ENCODE assay signal across 1 cellular context in genomic region chr22:38477515-38477914, GRCh38.
TF ChIP-seq lines count a peak whose summit lies in the region.

No MANE protein-coding gene starts in this region.

TF ChIP-seq in GM12878, 131 proteins besides CTCF, POLR2A, EP300 and RAD21:
- TF ChIP-seq ZBTB40 (IDR thresholded peaks at IDR 0.05; ENCODE audit: borderline replicate concordance), result no peak
- TF ChIP-seq NFIC (IDR thresholded peaks at IDR 0.05; ENCODE audit: low read depth, low read length), result no peak
- no peak for TF ChIP-seq PML (IDR thresholded peaks at IDR 0.05; ENCODE audit: low read length)
- TF ChIP-seq E2F4 (IDR thresholded peaks at IDR 0.05; ENCODE audit: low read depth, low read length), result no peak
- no peak for TF ChIP-seq EGR1 (IDR thresholded peaks at IDR 0.05; ENCODE audit: borderline replicate concordance in 1 of 2, low read depth in 2 of 2, low read length in 2 of 2)
- TF ChIP-seq E4F1 (IDR thresholded peaks at IDR 0.05; ENCODE audit: borderline replicate concordance, partially characterized antibody), result no peak
- no peak for TF ChIP-seq MAX (IDR thresholded peaks at IDR 0.05; ENCODE audit: low read depth, low read length)
- no peak for TF ChIP-seq CBX5 (IDR thresholded peaks at IDR 0.05; ENCODE audit: low read depth)
- no peak for TF ChIP-seq KLF5 (IDR thresholded peaks at IDR 0.05; ENCODE audit: partially characterized antibody)
- TF ChIP-seq SUZ12 (IDR thresholded peaks at IDR 0.05; ENCODE audit: unreplicated experiment), result no peak
- no peak for TF ChIP-seq BRCA1 (IDR thresholded peaks at IDR 0.05; ENCODE audit: low read depth, low read length)
- TF ChIP-seq POU2F2 (IDR thresholded peaks at IDR 0.05; ENCODE audit: borderline replicate concordance, low read depth, low read length), result no peak
- TF ChIP-seq TCF3 (IDR thresholded peaks at IDR 0.05; ENCODE audit: borderline replicate concordance, insufficient read depth, low read depth, low read length), result no peak
- TF ChIP-seq JUNB (IDR thresholded peaks at IDR 0.05), result no peak
- TF ChIP-seq STAT3 (IDR thresholded peaks at IDR 0.05; ENCODE audit: low read depth, low read length), result no peak
- TF ChIP-seq PBX3 (IDR thresholded peaks at IDR 0.05; ENCODE audit: insufficient replicate concordance, low read depth, low read length), result no peak
- no peak for TF ChIP-seq ZNF274 (IDR thresholded peaks at IDR 0.05; ENCODE audit: insufficient read depth, insufficient read length)
- no peak for TF ChIP-seq CHD1 (IDR thresholded peaks at IDR 0.05; ENCODE audit: low read depth, low read length)
- TF ChIP-seq DPF2 (IDR thresholded peaks at IDR 0.05), result no peak
